28 cellular contexts compared by ENCODE assay signal in genomic region chr2:26414291-26414690, GRCh38. TPM values are rescaled to one million over a fixed set of nuclear protein-coding genes. Genes with fewer than 3 reads are reported as not detected.
DNase-seq lines count a peak whose midpoint lies in the region; ATAC-seq, FAIRE-seq and TF ChIP-seq lines count a peak whose summit lies in the region.
"Had no signal": no experiment of that assay in that cellular context is flagged by ENCODE, and none has a peak within 500 bp of the region (broad histone marks: within the 10 kb centered on the region; RNA-seq: fewer than 3 reads in every experiment).

No MANE protein-coding gene starts in this region.

- H3K4me1 ChIP-seq in GM12878 (ENCODE audit: control insufficient read depth, insufficient read depth, low read length) (peaks cover 10% of the 10 kb centered on the region), sigmoid colon (no peaks in the 10 kb centered on the region)
- H3K4me1 ChIP-seq: body of pancreas, esophagus squamous epithelium had no signal

- BruUV-seq in GM12878 (replicated peaks; lab: Mats Ljungman, UMichigan), result no TSS peak

- no peak overlapping the region for H3K4me2 ChIP-seq in GM12878 (ENCODE audit: control insufficient read depth, insufficient read depth)
- H3K4me2 ChIP-seq: PC-9 had no signal

- SMC1A ChIA-PET in GM12878 (lab: Charles Lee; ENCODE audit: uncharacterized antibody, unreplicated experiment), result interaction anchor here (0.7 kb wide), 1 partner anchor 16 kb away, joined by 3 read pairs; no protein-coding TSS in a partner anchor

- RAD21 ChIA-PET in GM12878 (lab: Charles Lee; ENCODE audit: unreplicated experiment), result no interaction called here

- POLR2A ChIA-PET in GM12878 (lab: Charles Lee), result no interaction called here

- H3K79me2 ChIP-seq in GM12878 (ENCODE audit: control insufficient read depth, insufficient read depth, low read length), result no peaks in the 10 kb centered on the region

- H3K27ac ChIP-seq in GM12878 (ENCODE audit: control insufficient read depth, insufficient read depth) (no peak overlapping the region), sigmoid colon (no peak overlapping the region)
- H3K27ac ChIP-seq: body of pancreas, esophagus squamous epithelium, PC-9, thoracic aorta had no signal

- DNase-seq in DMS 273 treated with DMSO at 0.1 percent for 48 hours (lab: John Stamatoyannopoulos, UW) (peak; percentile 69), LHCN-M2 (ENCODE audit: low read depth) (peak; percentile 31), GM12878 (ENCODE audit: low read depth, low spot score) (no peak), myocyte (ENCODE audit: low read depth) (peak; percentile 55), NCI-H446 treated with DMSO at 0.1 percent for 48 hours (lab: John Stamatoyannopoulos, UW) (no peak), sigmoid colon (no peak)
- DNase-seq in activated CD8-positive, alpha-beta memory T cell treated with anti-CD3 and anti-CD28 coated beads for 24 hours, result no peak
- DNase-seq: activated gamma-delta T cell treated with Interleukin-2 at 50 U/mL for 16 hours; activated T-cell treated with anti-CD3 and anti-CD28 coated beads, Interleukin-2, amount 50 U/mL, for 1 hour; body of pancreas; CD8-positive, alpha-beta T cell; esophagus squamous epithelium; GDM1; kidney; NCI-H187 treated with DMSO at 0.1 percent for 48 hours; NCI-H226; NCI-H774; PC-9; right cardiac atrium; stimulated activated CD4-positive, alpha-beta T cell treated with anti-CD3 and anti-CD28 coated beads, Interleukin-12 subunit alpha, Interleukin-12 subunit beta, amount 100 ng/mL, for 4 hours; stimulated activated CD4-positive, alpha-beta T cell treated with anti-CD3 and anti-CD28 coated beads, Interleukin-4, amount 100 ng/mL, for 24 hours; stimulated activated naive CD4-positive, alpha-beta T cell; T-helper 17 cell had no signal

- H3K9ac ChIP-seq in GM12878 (ENCODE audit: control insufficient read depth, insufficient read depth, low read length), result no peak overlapping the region

- FAIRE-seq in GM12878 (lab: Jason Lieb, UNC), result no peak
- FAIRE-seq: colon, H1, kidney had no signal

- 83% methylated on average over 3 of the region's 3 CpGs for WGBS in GM12878 (ENCODE audit: insufficient coverage, insufficient replicate concordance, low lambda C conversion rate, missing lambda C conversion rate)
- 88 to 93% methylated on average over 3 of the region's 3 CpGs for WGBS in sigmoid colon, 2 donors

- CTCF ChIA-PET in GM12878 (lab: Yijun Ruan, JAX), result interaction anchor here (0.9 to 1.0 kb wide), 2 partner anchors 23 to 164 kb away, joined by 3 read pairs; no protein-coding TSS in a partner anchor

- no peak for TF ChIP-seq CTCF in GM12878 (IDR thresholded peaks at IDR 0.05 in 2 of 3, conservative IDR thresholded peaks at IDR 0.05 in 1 of 3; ENCODE audit: control insufficient read depth in 2 of 3, extremely low read depth in 1 of 3, insufficient read depth in 1 of 3, low read depth in 3 of 3, low read length in 3 of 3)
- no peak for TF ChIP-seq CTCF in sigmoid colon (IDR thresholded peaks at IDR 0.05)

- no peak for TF ChIP-seq RAD21 in GM12878 (IDR thresholded peaks at IDR 0.05; ENCODE audit: insufficient read depth, low read depth, low read length)

- no peak for TF ChIP-seq POLR2A in GM12878 (IDR thresholded peaks at IDR 0.05; ENCODE audit: low read depth, low read length)
- no peak for TF ChIP-seq POLR2A in sigmoid colon (IDR thresholded peaks at IDR 0.05)

- TF ChIP-seq EP300 in GM12878 (IDR thresholded peaks at IDR 0.05; ENCODE audit: borderline replicate concordance in 1 of 2, control insufficient read depth in 1 of 2, low read depth in 2 of 2, low read length in 2 of 2), result no peak
- no peak for TF ChIP-seq EP300 in sigmoid colon (IDR thresholded peaks at IDR 0.05)

- H3K9me3 ChIP-seq in GM12878 (replicated peaks; ENCODE audit: control insufficient read depth, insufficient read depth, low read length) (no peaks in the 10 kb centered on the region), sigmoid colon (no peaks in the 10 kb centered on the region)
- H3K9me3 ChIP-seq: body of pancreas, esophagus squamous epithelium, thoracic aorta had no signal

- no peak overlapping the region for H2AFZ ChIP-seq in GM12878 (ENCODE audit: control insufficient read depth, low read depth, low read length)

- intact Hi-C loops in GM12878 (cut with micrococcal nuclease; ENCODE audit: unreplicated experiment), result no loop called here
- intact Hi-C loops in sigmoid colon (cut with DNase I), result no loop called here

- ATAC-seq in GM12878, result peak; percentile 18; the same call in 2 of the 3 replicates
- ATAC-seq: body of pancreas; CD8-positive, alpha-beta T cell; right cardiac atrium; T-helper 17 cell had no signal

- H3K36me3 ChIP-seq in GM12878 (ENCODE audit: control insufficient read depth in 2 of 2, insufficient read depth in 2 of 2, low read length in 1 of 2) (no peaks in the 10 kb centered on the region), sigmoid colon (no peaks in the 10 kb centered on the region)
- H3K36me3 ChIP-seq: esophagus squamous epithelium, thoracic aorta had no signal

- in situ Hi-C loops in GM12878 (cut with MboI), result no loop called here

- H3K4me3 ChIP-seq in GM12878 (no peak overlapping the region), sigmoid colon (no peak overlapping the region)
- H3K4me3 ChIP-seq: body of pancreas, esophagus squamous epithelium, PC-9, thoracic aorta had no signal

- no peaks in the 10 kb centered on the region for H4K20me1 ChIP-seq in GM12878 (ENCODE audit: control insufficient read depth, insufficient read depth)

- H3K27me3 ChIP-seq in GM12878 (replicated peaks in 1 of 2; ENCODE audit: control insufficient read depth in 2 of 2, insufficient read depth in 2 of 2, low read length in 1 of 2), result no peaks in the 10 kb centered on the region
- peaks cover 0 to 5% (median 0%) of the 10 kb centered on the region in 3 donors for H3K27me3 ChIP-seq in sigmoid colon
- H3K27me3 ChIP-seq: body of pancreas had no signal

TF ChIP-seq in GM12878, 131 proteins besides CTCF, POLR2A, EP300 and RAD21 (continues in another document):
- TF ChIP-seq ZBTB33 (IDR thresholded peaks at IDR 0.05) (no peak), MYC (IDR thresholded peaks at IDR 0.05; ENCODE audit: insufficient read depth, insufficient read length, insufficient replicate concordance, low read length, severe bottlenecking) (no peak)

RNA-seq across cellular contexts. Expression of gene DRC1, which starts 12.6 kb away (rescaled TPM):
- total RNA-seq in LHCN-M2 (2014; rRNA removed) (not detected in 2 replicates), GM12878 (2014; rRNA removed) (not detected in 2 replicates), GM12878 (2014; rRNA removed; fragmentation: Illumina TruSeq; extraction: Trizol) (not detected in 2 replicates), GM12878 (2021) (not detected in 2 replicates), myocyte (0.21 TPM in 1 of 2 replicates, not detected in the other), sigmoid colon (under 1 TPM in 1 of 4 donors, not detected in 3; 0.54 TPM)
- not detected for polyA plus RNA-seq in LHCN-M2 (2012)
- total RNA-seq in GM12878 (2013; cell fraction: nucleolus; rRNA removed), result not detected in 2 replicates
- not detected for polyA plus RNA-seq in GM12878 (2011; ENCODE audit: low read depth)
- polyA plus RNA-seq in GM12878 (2011; rRNA removed) (not detected in 2 replicates), GM12878 (2014; fragmentation: Illumina TruSeq; extraction: Trizol) (0.03 TPM in 1 of 2 replicates, not detected in the other), GM12878 (2014; fragmentation: Nextera tagmentation; extraction: Ambion mirVana) (not detected), GM12878 (2014; rRNA removed) (not detected in 2 replicates), GM12878 (2016; fragmentation: Nextera tagmentation; extraction: Ambion mirVana) (not detected), sigmoid colon (under 1 TPM in 1 of 3 donors, not detected in 2; 0.06 TPM)
- not detected in 2 replicates for polyA plus RNA-seq in GM12878 (2011; cell fraction: cytosol; rRNA removed)
- 0.12 TPM in 1 of 2 replicates, not detected in the other for polyA plus RNA-seq in GM12878 (2011; cell fraction: nucleus; rRNA removed)
- polyA plus RNA-seq in GM12878 (2012), result 0.10 TPM in 1 of 2 replicates, not detected in the other
- polyA minus RNA-seq in GM12878 (2011; rRNA and poly(A)+ RNA removed), result not detected in 2 replicates
- not detected in 2 replicates for polyA minus RNA-seq in GM12878 (2011; cell fraction: cytosol; rRNA and poly(A)+ RNA removed)
- polyA minus RNA-seq in GM12878 (2011; cell fraction: nucleus; rRNA and poly(A)+ RNA removed), result not detected in 2 replicates
- 0.11 TPM for polyA plus RNA-seq in myocyte (2012)
- total RNA-seq: body of pancreas; CD8-positive, alpha-beta T cell; esophagus squamous epithelium; H1; HT1080; lower leg skin; right cardiac atrium; T-helper 17 cell; thoracic aorta had no signal
- polyA plus RNA-seq: right cardiac atrium had no signal

Comparison
In these comparisons a context has a peak if more than half of its experiments do, and no peak if none do; other contexts are left out.
1. DNase-seq: peak in DMS 273 treated with DMSO at 0.1 percent for 48 hours (single experiment), LHCN-M2 (single experiment) and myocyte (single experiment); none in GM12878 (single experiment), activated CD8-positive, alpha-beta memory T cell treated with anti-CD3 and anti-CD28 coated beads for 24 hours (single experiment), NCI-H446 treated with DMSO at 0.1 percent for 48 hours (single experiment) and sigmoid colon (single experiment).